Comparison of ENCODE assay signal across 28 cellular contexts in the genomic region with DNA sequence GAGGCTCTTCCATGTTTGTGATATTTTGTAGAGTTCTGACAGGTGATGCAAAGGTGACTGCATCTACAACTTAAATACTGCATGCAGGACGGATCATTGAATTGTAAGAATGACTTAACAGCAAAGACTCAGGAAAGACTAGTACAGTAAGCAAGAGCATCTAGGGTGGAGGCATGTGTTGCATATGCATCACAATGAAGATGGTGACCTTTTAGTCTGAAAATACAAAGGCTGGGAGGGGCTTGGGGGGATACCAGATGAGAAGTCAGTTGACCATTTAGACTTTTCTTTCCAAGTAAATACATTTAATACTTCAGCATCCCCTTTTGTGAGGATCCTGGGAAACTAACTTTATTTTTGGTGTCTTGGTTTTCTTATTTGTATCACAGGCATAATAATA.
"Had no signal": no experiment of that assay in that cellular context is flagged by ENCODE, and none has a peak within 500 bp of the region (broad histone marks: within the 10 kb centered on the region; RNA-seq: fewer than 3 reads in every experiment).

No MANE protein-coding gene starts in this region.

- H3K27me3 ChIP-seq: ascending aorta, breast epithelium, cardiac muscle cell, colonic mucosa, esophagus squamous epithelium, gastroesophageal sphincter had no signal

- H3K27ac Mint-ChIP-seq: activated CD4-positive, alpha-beta memory T cell treated with anti-CD3 and anti-CD28 coated beads, Interleukin-2, amount 10 ng/mL, durations not matched to agents 7 days and 5 days; activated naive CD4-positive, alpha-beta T cell treated with anti-CD3 and anti-CD28 coated beads, Interleukin-2, amount 10 ng/mL, durations not matched to agents 7 days and 5 days; activated naive CD4-positive, alpha-beta T cell treated with anti-CD3 and anti-CD28 coated beads, Interleukin-2, amount 50 U/mL, for 72 hours; activated naive CD8-positive, alpha-beta T cell treated with anti-CD3 and anti-CD28 coated beads, Interleukin-2, amount 10 ng/mL, durations not matched to agents 7 days and 5 days; activated T-cell treated with anti-CD3 and anti-CD28 coated beads, Interleukin-2, amount 50 U/mL, for 24 hours; activated T-cell treated with anti-CD3 and anti-CD28 coated beads, Interleukin-2, amount 50 U/mL, for 72 hours; brain had no signal

- H3K4me1 Mint-ChIP-seq: activated CD4-positive, alpha-beta memory T cell treated with anti-CD3 and anti-CD28 coated beads, Interleukin-2, amount 10 ng/mL, durations not matched to agents 7 days and 5 days; activated CD4-positive, alpha-beta T cell treated with anti-CD3 and anti-CD28 coated beads, Interleukin-2, amount 10 ng/mL, durations not matched to agents 7 days and 5 days; activated naive CD4-positive, alpha-beta T cell treated with anti-CD3 and anti-CD28 coated beads, Interleukin-2, amount 10 ng/mL, durations not matched to agents 7 days and 5 days; activated naive CD8-positive, alpha-beta T cell treated with anti-CD3 and anti-CD28 coated beads, Interleukin-2, amount 10 ng/mL, durations not matched to agents 7 days and 5 days had no signal

- H3K4me3 ChIP-seq: ascending aorta, breast epithelium, cardiac muscle cell, colonic mucosa, esophagus squamous epithelium, gastroesophageal sphincter had no signal

- H3K9me3 Mint-ChIP-seq: activated CD4-positive, alpha-beta memory T cell treated with anti-CD3 and anti-CD28 coated beads, Interleukin-2, amount 10 ng/mL, durations not matched to agents 7 days and 5 days; activated CD4-positive, alpha-beta T cell treated with anti-CD3 and anti-CD28 coated beads, Interleukin-2, amount 10 ng/mL, durations not matched to agents 7 days and 5 days; activated naive CD4-positive, alpha-beta T cell treated with anti-CD3 and anti-CD28 coated beads, Interleukin-2, amount 10 ng/mL, durations not matched to agents 7 days and 5 days; activated naive CD8-positive, alpha-beta T cell treated with anti-CD3 and anti-CD28 coated beads, Interleukin-2, amount 10 ng/mL, durations not matched to agents 7 days and 5 days; activated T-cell treated with anti-CD3 and anti-CD28 coated beads, Interleukin-2, amount 50 U/mL, for 72 hours had no signal

- H3K27me3 Mint-ChIP-seq: activated CD4-positive, alpha-beta memory T cell treated with anti-CD3 and anti-CD28 coated beads, Interleukin-2, amount 10 ng/mL, durations not matched to agents 7 days and 5 days; activated CD4-positive, alpha-beta T cell treated with anti-CD3 and anti-CD28 coated beads, Interleukin-2, amount 10 ng/mL, durations not matched to agents 7 days and 5 days; activated naive CD4-positive, alpha-beta T cell treated with anti-CD3 and anti-CD28 coated beads, Interleukin-2, amount 10 ng/mL, durations not matched to agents 7 days and 5 days; activated T-cell treated with anti-CD3 and anti-CD28 coated beads, Interleukin-2, amount 50 U/mL, for 24 hours; brain had no signal

- H3K27ac ChIP-seq: ascending aorta, breast epithelium, cardiac muscle cell, colonic mucosa, epithelial cell of prostate, esophagus squamous epithelium, gastroesophageal sphincter had no signal

- H3K4me1 ChIP-seq: ascending aorta, breast epithelium, colonic mucosa had no signal

- H3K36me3 ChIP-seq: ascending aorta, breast epithelium, cardiac muscle cell, colonic mucosa, esophagus squamous epithelium, gastroesophageal sphincter had no signal

- DNase-seq: activated CD4-positive, alpha-beta memory T cell treated with anti-CD3 and anti-CD28 coated beads, Interleukin-2, amount 10 ng/mL, durations not matched to agents 7 days and 5 days; activated CD4-positive, alpha-beta T cell treated with anti-CD3 and anti-CD28 coated beads for 1 hour; activated CD4-positive, alpha-beta T cell treated with anti-CD3 and anti-CD28 coated beads for 4 hours; activated CD4-positive, alpha-beta T cell treated with anti-CD3 and anti-CD28 coated beads, Interleukin-2, amount 10 ng/mL, durations not matched to agents 7 days and 5 days; activated CD4-positive, alpha-beta T cell treated with anti-CD3 and anti-CD28 coated beads, Interleukin-2, amount 50 U/mL, for 4 hours; activated CD8-positive, alpha-beta memory T cell treated with anti-CD3 and anti-CD28 coated beads, Interleukin-2, amount 50 U/mL, for 48 hours; activated gamma-delta T cell; activated naive CD4-positive, alpha-beta T cell; activated naive CD4-positive, alpha-beta T cell treated with anti-CD3 and anti-CD28 coated beads, Interleukin-2, amount 10 ng/mL, durations not matched to agents 7 days and 5 days; activated naive CD8-positive, alpha-beta T cell treated with anti-CD3 and anti-CD28 coated beads, Interleukin-2, amount 10 ng/mL, durations not matched to agents 7 days and 5 days; activated T-cell treated with anti-CD3 and anti-CD28 coated beads for 4 hours; activated T-cell treated with anti-CD3 and anti-CD28 coated beads, Interleukin-2, amount 50 U/mL, for 24 hours; activated T-cell treated with anti-CD3 and anti-CD28 coated beads, Interleukin-2, amount 50 U/mL, for 72 hours; central memory CD4-positive, alpha-beta T cell; cerebellar nuclear complex; colonic mucosa; effector CD8-positive, alpha-beta T cell; esophagus squamous epithelium; foreskin melanocyte; head of caudate nucleus; T-helper 2 cell had no signal

- H3K36me3 Mint-ChIP-seq: activated naive CD4-positive, alpha-beta T cell treated with anti-CD3 and anti-CD28 coated beads, Interleukin-2, amount 10 ng/mL, durations not matched to agents 7 days and 5 days; activated naive CD4-positive, alpha-beta T cell treated with anti-CD3 and anti-CD28 coated beads, Interleukin-2, amount 50 U/mL, for 72 hours; activated naive CD8-positive, alpha-beta T cell treated with anti-CD3 and anti-CD28 coated beads, Interleukin-2, amount 10 ng/mL, durations not matched to agents 7 days and 5 days; brain had no signal

- H3K4me3 Mint-ChIP-seq: activated CD4-positive, alpha-beta memory T cell treated with anti-CD3 and anti-CD28 coated beads, Interleukin-2, amount 10 ng/mL, durations not matched to agents 7 days and 5 days; activated CD4-positive, alpha-beta T cell treated with anti-CD3 and anti-CD28 coated beads, Interleukin-2, amount 10 ng/mL, durations not matched to agents 7 days and 5 days; activated naive CD4-positive, alpha-beta T cell treated with anti-CD3 and anti-CD28 coated beads, Interleukin-2, amount 10 ng/mL, durations not matched to agents 7 days and 5 days; activated naive CD8-positive, alpha-beta T cell treated with anti-CD3 and anti-CD28 coated beads, Interleukin-2, amount 10 ng/mL, durations not matched to agents 7 days and 5 days; activated T-cell treated with anti-CD3 and anti-CD28 coated beads, Interleukin-2, amount 50 U/mL, for 24 hours; activated T-cell treated with anti-CD3 and anti-CD28 coated beads, Interleukin-2, amount 50 U/mL, for 72 hours; brain had no signal

- ATAC-seq: activated naive CD4-positive, alpha-beta T cell treated with anti-CD3 and anti-CD28 coated beads, Interleukin-2, amount 50 U/mL, for 72 hours; activated T-cell treated with anti-CD3 and anti-CD28 coated beads, Interleukin-2, amount 50 U/mL, for 72 hours; gastroesophageal sphincter had no signal
